1 cellular context compared by ENCODE assay signal in the genomic region with DNA sequence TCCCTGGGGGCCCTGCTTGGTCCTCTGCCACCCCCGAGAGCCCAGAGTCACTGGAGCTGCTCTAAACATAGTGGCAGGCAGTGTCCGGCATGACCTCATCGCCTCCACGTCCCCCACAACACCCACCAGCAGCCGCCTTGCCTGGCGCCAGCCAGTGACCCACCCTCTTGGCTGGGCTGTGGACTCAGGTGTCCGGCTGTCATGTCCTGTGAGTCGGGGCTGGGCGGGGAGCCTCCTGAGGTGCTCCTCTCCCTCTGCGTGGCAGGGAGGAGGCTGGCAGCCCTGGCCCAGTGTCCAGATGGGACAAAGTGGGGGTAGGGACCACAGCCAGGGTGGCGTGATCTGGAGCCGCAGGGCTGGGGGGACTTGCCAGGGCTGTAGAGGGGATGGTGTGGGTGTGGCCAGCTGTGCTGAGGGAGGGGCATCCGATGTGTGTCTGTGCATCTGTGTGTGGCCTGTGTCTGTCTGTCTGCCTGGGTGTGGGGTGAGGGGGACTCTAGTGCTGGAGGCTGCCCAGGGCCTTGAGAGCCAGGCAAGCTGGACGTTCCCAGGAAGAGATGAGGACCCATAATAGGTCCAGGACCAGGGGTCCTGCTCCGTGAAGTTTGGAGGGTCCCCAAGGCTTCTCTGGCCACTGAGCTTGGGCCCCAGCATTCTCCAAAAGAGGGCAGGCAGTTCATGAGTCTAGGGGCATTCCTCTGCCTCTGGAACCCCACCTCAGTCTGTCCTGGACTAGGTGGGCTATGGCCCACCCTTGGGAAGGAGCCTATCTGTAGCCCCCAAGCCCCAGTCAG.
TF ChIP-seq lines count a peak whose summit lies in the region.

No MANE protein-coding gene starts in this region.

TF ChIP-seq in K562, 482 proteins besides CTCF, POLR2A, EP300 and RAD21:
- TF ChIP-seq EGR1 (conservative IDR thresholded peaks at IDR 0.05): 0 out of 2 replicates have a peak, but pooled peaks have one; percentile 3
- no peak for TF ChIP-seq ETV5 (CRISPR knock-in tag; IDR thresholded peaks at IDR 0.05; ENCODE audit: low read depth)
- TF ChIP-seq, protein P1, sequence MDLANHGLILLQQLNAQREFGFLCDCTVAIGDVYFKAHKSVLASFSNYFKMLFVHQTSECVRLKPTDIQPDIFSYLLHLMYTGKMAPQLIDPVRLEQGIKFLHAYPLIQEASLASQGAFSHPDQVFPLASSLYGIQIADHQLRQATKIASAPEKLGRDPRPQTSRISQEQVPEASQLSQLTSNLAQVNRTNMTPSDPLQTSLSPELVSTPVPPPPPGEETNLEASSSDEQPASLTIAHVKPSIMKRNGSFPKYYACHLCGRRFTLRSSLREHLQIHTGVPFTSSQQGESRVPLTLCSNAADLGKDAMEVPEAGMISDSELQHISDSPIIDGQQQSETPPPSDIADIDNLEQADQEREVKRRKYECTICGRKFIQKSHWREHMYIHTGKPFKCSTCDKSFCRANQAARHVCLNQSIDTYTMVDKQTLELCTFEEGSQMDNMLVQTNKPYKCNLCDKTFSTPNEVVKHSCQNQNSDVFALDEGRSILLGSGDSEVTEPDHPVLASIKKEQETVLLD (IDR thresholded peaks at IDR 0.05): no peak
- TF ChIP-seq CTCFL (IDR thresholded peaks at IDR 0.05; ENCODE audit: borderline replicate concordance, insufficient read depth, low read depth, low read length, poor library complexity, severe bottlenecking): no peak
- TF ChIP-seq, protein P2, sequence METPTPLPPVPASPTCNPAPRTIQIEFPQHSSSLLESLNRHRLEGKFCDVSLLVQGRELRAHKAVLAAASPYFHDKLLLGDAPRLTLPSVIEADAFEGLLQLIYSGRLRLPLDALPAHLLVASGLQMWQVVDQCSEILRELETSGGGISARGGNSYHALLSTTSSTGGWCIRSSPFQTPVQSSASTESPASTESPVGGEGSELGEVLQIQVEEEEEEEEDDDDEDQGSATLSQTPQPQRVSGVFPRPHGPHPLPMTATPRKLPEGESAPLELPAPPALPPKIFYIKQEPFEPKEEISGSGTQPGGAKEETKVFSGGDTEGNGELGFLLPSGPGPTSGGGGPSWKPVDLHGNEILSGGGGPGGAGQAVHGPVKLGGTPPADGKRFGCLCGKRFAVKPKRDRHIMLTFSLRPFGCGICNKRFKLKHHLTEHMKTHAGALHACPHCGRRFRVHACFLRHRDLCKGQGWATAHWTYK (CRISPR knock-in tag; IDR thresholded peaks at IDR 0.05): no peak
- 0 out of 2 replicates have a peak, but pooled peaks have one; percentile 2 for TF ChIP-seq ZBTB7A (IDR thresholded peaks at IDR 0.05; ENCODE audit: borderline replicate concordance, control insufficient read depth, low read depth, low read length)
- TF ChIP-seq, protein P3, sequence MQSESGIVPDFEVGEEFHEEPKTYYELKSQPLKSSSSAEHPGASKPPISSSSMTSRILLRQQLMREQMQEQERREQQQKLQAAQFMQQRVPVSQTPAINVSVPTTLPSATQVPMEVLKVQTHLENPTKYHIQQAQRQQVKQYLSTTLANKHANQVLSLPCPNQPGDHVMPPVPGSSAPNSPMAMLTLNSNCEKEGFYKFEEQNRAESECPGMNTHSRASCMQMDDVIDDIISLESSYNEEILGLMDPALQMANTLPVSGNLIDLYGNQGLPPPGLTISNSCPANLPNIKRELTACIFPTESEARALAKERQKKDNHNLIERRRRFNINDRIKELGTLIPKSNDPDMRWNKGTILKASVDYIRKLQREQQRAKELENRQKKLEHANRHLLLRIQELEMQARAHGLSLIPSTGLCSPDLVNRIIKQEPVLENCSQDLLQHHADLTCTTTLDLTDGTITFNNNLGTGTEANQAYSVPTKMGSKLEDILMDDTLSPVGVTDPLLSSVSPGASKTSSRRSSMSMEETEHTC (IDR thresholded peaks at IDR 0.05): no peak
- TF ChIP-seq ARID2 (IDR thresholded peaks at IDR 0.05): no peak
- no peak for TF ChIP-seq RAD51 (IDR thresholded peaks at IDR 0.05; ENCODE audit: borderline replicate concordance, low read depth)
- TF ChIP-seq ZNF174 (CRISPR knock-in tag; IDR thresholded peaks at IDR 0.05): no peak
TF ChIP-seq in K562: peak in this region for 2.
